In the genomic region with DNA sequence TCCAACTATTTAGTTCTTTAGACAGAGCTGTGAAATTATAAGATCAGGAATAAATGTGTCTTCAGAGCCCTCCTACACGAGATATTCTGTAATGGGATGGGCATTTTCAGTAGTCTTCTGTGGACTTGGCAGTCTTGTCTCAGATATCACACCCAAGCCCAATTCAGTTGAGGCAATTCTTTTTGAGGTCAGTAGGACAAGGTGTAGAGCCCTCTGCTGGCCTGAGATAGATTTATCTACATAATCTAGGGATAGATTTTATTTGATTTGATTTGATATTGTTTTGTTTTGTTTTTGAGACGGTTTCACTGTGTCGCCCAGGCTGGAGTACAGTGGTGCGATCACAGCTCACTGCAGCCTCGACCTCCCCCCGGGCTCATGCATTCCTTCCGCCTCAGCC, we compare ENCODE assay signal across 14 cellular contexts.
A peak's percentile ranks its signal among the peaks of the same experiment; 100 is the strongest.
DNase-seq lines count a peak whose midpoint lies in the region; ATAC-seq and TF ChIP-seq lines count a peak whose summit lies in the region.
"Had no signal": no experiment of that assay in that cellular context is flagged by ENCODE, and none has a peak within 500 bp of the region (broad histone marks: within the 10 kb centered on the region; RNA-seq: fewer than 3 reads in every experiment).

No MANE protein-coding gene starts in this region.

- no peak overlapping the region for H3K27ac ChIP-seq in hepatocyte
- H3K27ac ChIP-seq in foreskin keratinocyte: no peak overlapping the region
- no peak overlapping the region for H3K27ac ChIP-seq in CD4-positive, alpha-beta T cell (ENCODE audit: low read depth, low read length)
- H3K27ac ChIP-seq: Peyer's patch had no signal

- H3K4me1 ChIP-seq in hepatocyte (ENCODE audit: insufficient read depth) (no peaks in the 10 kb centered on the region), foreskin keratinocyte (no peaks in the 10 kb centered on the region)
- H3K4me1 ChIP-seq: Peyer's patch had no signal

- no peak overlapping the region for H3K27ac Mint-ChIP-seq in CD4-positive, alpha-beta T cell

- no peaks in the 10 kb centered on the region for H3K4me1 Mint-ChIP-seq in CD4-positive, alpha-beta T cell (ENCODE audit: low read depth)

- H3K36me3 ChIP-seq in hepatocyte (replicated peaks; ENCODE audit: insufficient read depth, low read depth): no peaks in the 10 kb centered on the region
- H3K36me3 ChIP-seq: Peyer's patch had no signal

- no peaks in the 10 kb centered on the region for H3K79me2 ChIP-seq in hepatocyte

- in situ Hi-C loops in SK-MEL-5 (cut with HindIII; ENCODE audit: low pct_unique_long_range_greater_than_20kb, low sequenced_read_pairs): no loop called here

- H3K9me3 ChIP-seq in hepatocyte (ENCODE audit: low read depth): peaks cover 3% of the 10 kb centered on the region
- peaks cover 11% of the 10 kb centered on the region for H3K9me3 ChIP-seq in CD4-positive, alpha-beta T cell (ENCODE audit: control insufficient read depth, low read length)
- H3K9me3 ChIP-seq: Peyer's patch had no signal

- DNase-seq in AG09319 (ENCODE audit: extremely low read depth, low read depth) (no peak), HFF-Myc (ENCODE audit: extremely low read depth, low read depth) (no peak), SK-MEL-5 (ENCODE audit: low read depth, low spot score) (peak; percentile 55), hepatocyte (ENCODE audit: low spot score) (no peak), foreskin keratinocyte (no peak), COLO668 (lab: John Stamatoyannopoulos, UW; ENCODE audit: unreplicated experiment) (no peak)
- no peak for DNase-seq in CD4-positive, alpha-beta T cell
- DNase-seq: activated CD4-positive, alpha-beta T cell treated with anti-CD3 and anti-CD28 coated beads, Interleukin-2, amount 50 U/mL, for 1 hour; amniotic stem cell; Peyer's patch; right cardiac atrium had no signal

- peak; percentile 18 for TF ChIP-seq CTCF in AG09319 (IDR thresholded peaks at IDR 0.05; ENCODE audit: low read depth, low read length)
- peak; percentile 34 for TF ChIP-seq CTCF in HFF-Myc (IDR thresholded peaks at IDR 0.05; ENCODE audit: low read depth, low read length, missing control alignments)
- TF ChIP-seq CTCF in hepatocyte (IDR thresholded peaks at IDR 0.05; ENCODE audit: poor library complexity): peak; percentile 15
- no peak for TF ChIP-seq CTCF in foreskin keratinocyte (conservative IDR thresholded peaks at IDR 0.05)
- TF ChIP-seq CTCF in CD4-positive, alpha-beta T cell (IDR thresholded peaks at IDR 0.05): no peak

- H3K4me2 ChIP-seq in hepatocyte: no peak overlapping the region

- POLR2A ChIA-PET in CD4-positive, alpha-beta T cell (lab: Charles Lee): no interaction called here

- peaks cover 2% of the 10 kb centered on the region for H3K9me3 Mint-ChIP-seq in CD4-positive, alpha-beta T cell

- no peak overlapping the region for H2AFZ ChIP-seq in hepatocyte

- CTCF ChIA-PET in CD4-positive, alpha-beta T cell (lab: Charles Lee): no interaction called here

- no peak overlapping the region for H3K4me3 ChIP-seq in HFF-Myc (replicated peaks; ENCODE audit: low read depth, low read length)
- H3K4me3 ChIP-seq in hepatocyte: no peak overlapping the region
- H3K4me3 ChIP-seq: lung, Peyer's patch had no signal

- 87% methylated on average over 7 of the region's 7 CpGs for WGBS in hepatocyte (ENCODE audit: low lambda C conversion rate, missing lambda C conversion rate)

- H3K36me3 Mint-ChIP-seq in CD4-positive, alpha-beta T cell (ENCODE audit: low read depth): no peaks in the 10 kb centered on the region

- no peaks in the 10 kb centered on the region for H3K9me2 ChIP-seq in hepatocyte (replicated peaks; ENCODE audit: insufficient read depth)

- intact Hi-C loops in CD4-positive, alpha-beta T cell (cut with DNase I, micrococcal nuclease): no loop called here

- H3K4me3 Mint-ChIP-seq in CD4-positive, alpha-beta T cell: no peak overlapping the region

- H3K27me3 ChIP-seq in hepatocyte (no peaks in the 10 kb centered on the region), foreskin keratinocyte (no peaks in the 10 kb centered on the region)
- no peaks in the 10 kb centered on the region for H3K27me3 ChIP-seq in CD4-positive, alpha-beta T cell (ENCODE audit: control insufficient read depth, insufficient read depth, low read length)
- H3K27me3 ChIP-seq: Peyer's patch had no signal

- H3K27me3 Mint-ChIP-seq in CD4-positive, alpha-beta T cell: no peaks in the 10 kb centered on the region

- H4K20me1 ChIP-seq in hepatocyte (ENCODE audit: insufficient read depth, poor library complexity, severe bottlenecking): no peaks in the 10 kb centered on the region

- ATAC-seq in foreskin keratinocyte (no peak), GM21717 (IDR thresholded peaks at IDR 0.05; ENCODE audit: unreplicated experiment) (no peak)
- ATAC-seq in CD4-positive, alpha-beta T cell (ENCODE audit: poor library complexity): no peak
- ATAC-seq: esophagus mucosa, right cardiac atrium had no signal

Comparison
In these comparisons a context has a peak if more than half of its experiments do, and no peak if none do; other contexts are left out.
1. CTCF ChIP-seq: peak in AG09319 (single experiment), HFF-Myc (single experiment) and hepatocyte (single experiment); none in foreskin keratinocyte (single experiment) and CD4-positive, alpha-beta T cell (single experiment).